11 cellular contexts compared by ENCODE assay signal in the genomic region with DNA sequence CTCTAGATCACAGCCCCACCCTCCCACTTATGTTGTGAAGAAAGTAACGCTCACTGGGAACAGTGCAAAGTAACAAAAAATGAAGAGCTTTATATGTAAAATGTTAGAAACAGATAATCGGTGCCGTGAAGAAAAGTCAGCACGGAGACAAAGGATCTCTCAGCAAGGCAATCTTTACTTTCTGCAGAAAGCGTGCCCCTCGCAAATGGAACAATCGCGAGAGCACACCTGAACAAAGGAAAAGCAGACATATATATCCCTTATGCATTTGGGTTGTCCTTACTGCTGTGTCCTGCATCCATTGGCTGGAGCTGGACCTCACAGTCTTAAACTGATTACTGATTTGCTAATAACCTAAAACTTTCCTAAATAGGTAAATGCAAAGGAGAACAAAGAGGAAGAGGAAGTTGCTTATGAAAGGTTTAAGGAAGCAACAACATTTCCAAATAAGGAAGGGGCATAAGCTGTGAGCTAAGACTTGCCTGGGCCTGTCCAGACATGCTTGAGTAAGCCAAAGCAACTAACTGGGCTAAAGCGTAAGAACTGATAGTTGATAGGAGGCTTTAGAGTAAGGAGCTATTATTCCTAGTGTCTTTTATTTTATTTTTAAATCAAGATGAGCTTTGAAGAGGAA.
DNase-seq lines count a peak whose midpoint lies in the region; ATAC-seq and TF ChIP-seq lines count a peak whose summit lies in the region.
"Had no signal": no experiment of that assay in that cellular context is flagged by ENCODE, and none has a peak within 500 bp of the region (broad histone marks: within the 10 kb centered on the region; RNA-seq: fewer than 3 reads in every experiment).

No MANE protein-coding gene starts in this region.

- no peak overlapping the region for H3K4me2 ChIP-seq in neural progenitor cell

- no peak overlapping the region for H2AFZ ChIP-seq in neural progenitor cell (replicated peaks)

- H3K79me2 ChIP-seq in neural progenitor cell (ENCODE audit: low read depth): no peaks in the 10 kb centered on the region

- no peak overlapping the region for H3K9ac ChIP-seq in neural progenitor cell

- H3K4me1 Mint-ChIP-seq in neural progenitor cell: no peaks in the 10 kb centered on the region

- DNase-seq in NCI-H2171 treated with DMSO at 0.1 percent for 48 hours (lab: John Stamatoyannopoulos, UW): peak; percentile 39
- no peak for DNase-seq in NCI-H2171 (lab: John Stamatoyannopoulos, UW)
- peak; percentile 19 for DNase-seq in LNCaP clone FGC (ENCODE audit: low read depth)
- peak; percentile 16 for DNase-seq in astrocyte of the spinal cord (ENCODE audit: low read depth, low spot score)
- no peak for DNase-seq in neural progenitor cell (ENCODE audit: low spot score)
- no peak for DNase-seq in superior temporal gyrus (ENCODE audit: extremely low spot score)
- no peak for DNase-seq in globus pallidus (ENCODE audit: low spot score)
- DNase-seq: NCI-H2029 treated with DMSO at 0.1 percent for 48 hours, sigmoid colon had no signal

- H3K27me3 Mint-ChIP-seq in neural progenitor cell (ENCODE audit: insufficient read depth, low read depth): no peaks in the 10 kb centered on the region

- no peak overlapping the region for H3K4me3 Mint-ChIP-seq in neural progenitor cell

- peaks cover 33% of the 10 kb centered on the region for H3K36me3 ChIP-seq in neural progenitor cell

- peaks cover 46% of the 10 kb centered on the region for H3K36me3 Mint-ChIP-seq in neural progenitor cell

- no peak for ATAC-seq in HG03442 (IDR thresholded peaks at IDR 0.05; ENCODE audit: unreplicated experiment)

- H3K4me1 ChIP-seq in neural progenitor cell: peaks cover 4% of the 10 kb centered on the region
- H3K4me1 ChIP-seq: ascending aorta, sigmoid colon had no signal

- H3K27me3 ChIP-seq in neural progenitor cell: no peaks in the 10 kb centered on the region
- H3K27me3 ChIP-seq: ascending aorta, sigmoid colon had no signal

- no peak for TF ChIP-seq CTCF in LNCaP clone FGC (IDR thresholded peaks at IDR 0.05; ENCODE audit: control insufficient read depth, extremely low read depth, insufficient read depth)
- TF ChIP-seq CTCF in astrocyte of the spinal cord (IDR thresholded peaks at IDR 0.05; ENCODE audit: low read depth, low read length): no peak
- TF ChIP-seq CTCF in neural progenitor cell (IDR thresholded peaks at IDR 0.05): no peak

- H3K4me3 ChIP-seq in LNCaP clone FGC (ENCODE audit: low read depth, low read length): no peak overlapping the region
- no peak overlapping the region for H3K4me3 ChIP-seq in astrocyte of the spinal cord (ENCODE audit: low read depth, low read length)
- H3K4me3 ChIP-seq in neural progenitor cell: no peak overlapping the region
- H3K4me3 ChIP-seq: ascending aorta, sigmoid colon had no signal

- H3K9me3 Mint-ChIP-seq in neural progenitor cell: no peaks in the 10 kb centered on the region

- peak overlapping the region; percentile 60 for H3K27ac ChIP-seq in neural progenitor cell
- H3K27ac ChIP-seq: ascending aorta, sigmoid colon had no signal

- no peaks in the 10 kb centered on the region for H4K20me1 ChIP-seq in neural progenitor cell (ENCODE audit: low read depth)

- no peaks in the 10 kb centered on the region for H3K9me3 ChIP-seq in neural progenitor cell (ENCODE audit: low read depth)
- H3K9me3 ChIP-seq: ascending aorta, sigmoid colon had no signal

- peaks cover 20% of the 10 kb centered on the region for H3F3A ChIP-seq in neural progenitor cell (ENCODE audit: low read depth)

- in situ Hi-C loops in astrocyte of the spinal cord (cut with HindIII; ENCODE audit: low sequenced_read_pairs): no loop called here

- no peak overlapping the region for H3K27ac Mint-ChIP-seq in neural progenitor cell

Comparison
In these comparisons a context has a peak if more than half of its experiments do, and no peak if none do; other contexts are left out.
1. DNase-seq: peak in NCI-H2171 treated with DMSO at 0.1 percent for 48 hours (single experiment), LNCaP clone FGC (single experiment) and astrocyte of the spinal cord (single experiment); none in NCI-H2171 (single experiment), neural progenitor cell (single experiment), superior temporal gyrus (single experiment) and globus pallidus (single experiment).